Comparison of ENCODE assay signal across 7 cellular contexts in genomic region chr15:92817339-92817886, GRCh38.
DNase-seq lines count a peak whose midpoint lies in the region; ATAC-seq and TF ChIP-seq lines count a peak whose summit lies in the region.

No MANE protein-coding gene starts in this region.

- peaks cover 12% of the 10 kb centered on the region for H3K36me3 Mint-ChIP-seq in activated T-helper 17 cell treated with anti-CD3 and anti-CD28 coated beads, Interleukin-2, amount 50 U/mL, for 72 hours (ENCODE audit: low read depth)
- H3K36me3 Mint-ChIP-seq in neural progenitor cell, result peaks cover 5% of the 10 kb centered on the region

- peaks cover 47% of the 10 kb centered on the region for H3K4me1 ChIP-seq in neural progenitor cell

- no peak overlapping the region for H2AFZ ChIP-seq in neural progenitor cell (replicated peaks)

- no peaks in the 10 kb centered on the region for H3K36me3 ChIP-seq in neural progenitor cell

- H3K27ac Mint-ChIP-seq in activated T-helper 17 cell treated with anti-CD3 and anti-CD28 coated beads, Interleukin-2, amount 50 U/mL, for 72 hours, result peak overlapping the region; percentile 80
- peak overlapping the region; percentile 86 for H3K27ac Mint-ChIP-seq in neural progenitor cell

- no peaks in the 10 kb centered on the region for H3K9me3 Mint-ChIP-seq in activated T-helper 17 cell treated with anti-CD3 and anti-CD28 coated beads, Interleukin-2, amount 50 U/mL, for 72 hours
- no peaks in the 10 kb centered on the region for H3K9me3 Mint-ChIP-seq in neural progenitor cell

- no peaks in the 10 kb centered on the region for H3K9me3 ChIP-seq in neural progenitor cell (ENCODE audit: low read depth)

- H3K9ac ChIP-seq in neural progenitor cell, result no peak overlapping the region

- peaks cover 34% of the 10 kb centered on the region for H3K79me2 ChIP-seq in neural progenitor cell (ENCODE audit: low read depth)

- DNase-seq in GF-D8 (lab: John Stamatoyannopoulos, UW) (peak; percentile 8), MV-4-11 (lab: John Stamatoyannopoulos, UW) (peak; percentile 74), neural progenitor cell (ENCODE audit: low spot score) (no peak), NCI-H146 (lab: John Stamatoyannopoulos, UW) (no peak)

- peak overlapping the region; percentile 73 for H3K4me3 Mint-ChIP-seq in activated T-helper 17 cell treated with anti-CD3 and anti-CD28 coated beads, Interleukin-2, amount 50 U/mL, for 72 hours
- peak overlapping the region; percentile 2 for H3K4me3 Mint-ChIP-seq in neural progenitor cell

- H3F3A ChIP-seq in neural progenitor cell (ENCODE audit: low read depth), result peaks cover 35% of the 10 kb centered on the region

- H3K4me1 Mint-ChIP-seq in activated T-helper 17 cell treated with anti-CD3 and anti-CD28 coated beads, Interleukin-2, amount 50 U/mL, for 72 hours, result peaks cover 36% of the 10 kb centered on the region
- peaks cover 53% of the 10 kb centered on the region for H3K4me1 Mint-ChIP-seq in neural progenitor cell

- no peak overlapping the region for H3K27ac ChIP-seq in neural progenitor cell

- H3K27me3 ChIP-seq in neural progenitor cell, result no peaks in the 10 kb centered on the region

- no peak overlapping the region for H3K4me3 ChIP-seq in neural progenitor cell

- no peak overlapping the region for H3K4me2 ChIP-seq in neural progenitor cell

- ATAC-seq in activated T-helper 17 cell treated with anti-CD3 and anti-CD28 coated beads, Interleukin-2, amount 50 U/mL, for 72 hours (replicated peaks), result no peak
- no peak for ATAC-seq in HG03097 (IDR thresholded peaks at IDR 0.05; ENCODE audit: low FRiP score, unreplicated experiment)
- no peak for ATAC-seq in GM21381 (IDR thresholded peaks at IDR 0.05; ENCODE audit: unreplicated experiment)

- no peaks in the 10 kb centered on the region for H3K27me3 Mint-ChIP-seq in activated T-helper 17 cell treated with anti-CD3 and anti-CD28 coated beads, Interleukin-2, amount 50 U/mL, for 72 hours
- H3K27me3 Mint-ChIP-seq in neural progenitor cell (ENCODE audit: insufficient read depth, low read depth), result peaks cover 6% of the 10 kb centered on the region

- no peaks in the 10 kb centered on the region for H4K20me1 ChIP-seq in neural progenitor cell (ENCODE audit: low read depth)

- no peak for TF ChIP-seq CTCF in neural progenitor cell (IDR thresholded peaks at IDR 0.05)

Comparison
In these comparisons a context has a peak if more than half of its experiments do, and no peak if none do; other contexts are left out.
1. DNase-seq: peak in GF-D8 (single experiment) and MV-4-11 (single experiment); none in neural progenitor cell (single experiment) and NCI-H146 (single experiment).